8 cellular contexts compared by ENCODE assay signal in genomic region chr5:172764861-172765765, GRCh38. TPM values are rescaled to one million over a fixed set of nuclear protein-coding genes. Genes with fewer than 3 reads are reported as not detected.
A peak's percentile ranks its signal among the peaks of the same experiment; 100 is the strongest.
DNase-seq lines count a peak whose midpoint lies in the region; ATAC-seq and TF ChIP-seq lines count a peak whose summit lies in the region.

No MANE protein-coding gene starts in this region.

- TF ChIP-seq CTCF in esophagus muscularis mucosa (IDR thresholded peaks at IDR 0.05): peak in 1 of 3 experiments; percentile 15

- H3K27me3 ChIP-seq in esophagus muscularis mucosa: no peaks in the 10 kb centered on the region
- no peaks in the 10 kb centered on the region for H3K27me3 ChIP-seq in muscle layer of duodenum (ENCODE audit: low read depth, low read length)

- 7% methylated on average over 21 of the region's 24 CpGs for WGBS in esophagus muscularis mucosa

- H3K27ac ChIP-seq in esophagus muscularis mucosa (replicated peaks in 1 of 4) (peak overlapping the region; percentile 99 to 100 (median 100)), muscle layer of duodenum (ENCODE audit: low read length) (peak overlapping the region; percentile 99)

- peak overlapping the region; percentile 88 to 98 (median 90) for H3K4me3 ChIP-seq in esophagus muscularis mucosa
- H3K4me3 ChIP-seq in muscle layer of duodenum (ENCODE audit: low read depth in 1 of 2, low read length in 2 of 2): peak overlapping the region; percentile 49 to 85

- H3K4me1 ChIP-seq in esophagus muscularis mucosa: peaks cover 28 to 40% (median 35%) of the 10 kb centered on the region in 4 donors
- H3K4me1 ChIP-seq in muscle layer of duodenum (ENCODE audit: control insufficient read depth in 1 of 2, insufficient read depth in 2 of 2, low read length in 2 of 2): peaks cover 0 to 17% of the 10 kb centered on the region in 2 donors

- intact Hi-C loops in esophagus muscularis mucosa (cut with DNase I): loop anchor here (5.0 kb wide), 1 partner anchor 48 kb away; no protein-coding TSS in a partner anchor

- H3K36me3 ChIP-seq in esophagus muscularis mucosa: peaks cover 13 to 35% (median 29%) of the 10 kb centered on the region in 4 donors
- peaks cover 26 to 37% of the 10 kb centered on the region in 2 donors for H3K36me3 ChIP-seq in muscle layer of duodenum (ENCODE audit: control insufficient read depth in 1 of 2, insufficient read depth in 2 of 2, low read length in 2 of 2)

- peak; percentile 77 for DNase-seq in DMS79 (lab: John Stamatoyannopoulos, UW)
- DNase-seq in KG1 (lab: John Stamatoyannopoulos, UW): peak; percentile 97
- peak; percentile 87 to 89 for DNase-seq in activated T-cell treated with anti-CD3 and anti-CD28 coated beads, Interleukin-2, amount 50 U/mL, for 48 hours
- peak; percentile 99 for DNase-seq in esophagus muscularis mucosa (ENCODE audit: extremely low spot score)
- peak; percentile 80 for DNase-seq in stimulated activated CD8-positive, alpha-beta memory T cell treated with anti-CD3 and anti-CD28 coated beads, Interleukin-7, amount 100 ng/mL, for 24 hours (ENCODE audit: low read depth)

- H3K9me3 ChIP-seq in esophagus muscularis mucosa (peaks cover 0 to 5% (median 2%) of the 10 kb centered on the region in 4 donors), muscle layer of duodenum (ENCODE audit: control insufficient read depth in 1 of 2, low read length in 2 of 2) (no peaks in the 10 kb centered on the region)

- TF ChIP-seq POLR2A in esophagus muscularis mucosa (IDR thresholded peaks at IDR 0.05; ENCODE audit: low read depth): no peak

- peak; percentile 40 for TF ChIP-seq EP300 in esophagus muscularis mucosa (IDR thresholded peaks at IDR 0.05)

- peak; percentile 73 for ATAC-seq in GM21737 (IDR thresholded peaks at IDR 0.05; ENCODE audit: unreplicated experiment)

TF ChIP-seq in PFSK-1, 5 proteins besides CTCF, POLR2A, EP300 and RAD21:
- TF ChIP-seq REST (IDR thresholded peaks at IDR 0.05; ENCODE audit: insufficient read depth in 1 of 2, low read depth in 2 of 2, low read length in 2 of 2) (no peak; a peak in 1 of 4 replicates), POLR2AphosphoS5 (IDR thresholded peaks at IDR 0.05; ENCODE audit: low read depth, low read length) (peak; percentile 44; the same call in 1 of the 2 replicates)

RNA-seq across cellular contexts. Expression of gene DUSP1, which starts 5.9 kb away (rescaled TPM):
- 602 TPM for polyA plus RNA-seq in PFSK-1 (2012; ENCODE audit: insufficient read length, low read depth)
- total RNA-seq in esophagus muscularis mucosa: 100 to 1,000 TPM; 455 to 718 (median 676) TPM

Comparison
In these comparisons a context has a peak if more than half of its experiments do, and no peak if none do; other contexts are left out.
1. Peak in every context shown above with its lines: DNase-seq, ATAC-seq, H3K4me3 ChIP-seq and H3K27ac ChIP-seq.